Comparison of ENCODE assay signal across 1 cellular context in the genomic region with DNA sequence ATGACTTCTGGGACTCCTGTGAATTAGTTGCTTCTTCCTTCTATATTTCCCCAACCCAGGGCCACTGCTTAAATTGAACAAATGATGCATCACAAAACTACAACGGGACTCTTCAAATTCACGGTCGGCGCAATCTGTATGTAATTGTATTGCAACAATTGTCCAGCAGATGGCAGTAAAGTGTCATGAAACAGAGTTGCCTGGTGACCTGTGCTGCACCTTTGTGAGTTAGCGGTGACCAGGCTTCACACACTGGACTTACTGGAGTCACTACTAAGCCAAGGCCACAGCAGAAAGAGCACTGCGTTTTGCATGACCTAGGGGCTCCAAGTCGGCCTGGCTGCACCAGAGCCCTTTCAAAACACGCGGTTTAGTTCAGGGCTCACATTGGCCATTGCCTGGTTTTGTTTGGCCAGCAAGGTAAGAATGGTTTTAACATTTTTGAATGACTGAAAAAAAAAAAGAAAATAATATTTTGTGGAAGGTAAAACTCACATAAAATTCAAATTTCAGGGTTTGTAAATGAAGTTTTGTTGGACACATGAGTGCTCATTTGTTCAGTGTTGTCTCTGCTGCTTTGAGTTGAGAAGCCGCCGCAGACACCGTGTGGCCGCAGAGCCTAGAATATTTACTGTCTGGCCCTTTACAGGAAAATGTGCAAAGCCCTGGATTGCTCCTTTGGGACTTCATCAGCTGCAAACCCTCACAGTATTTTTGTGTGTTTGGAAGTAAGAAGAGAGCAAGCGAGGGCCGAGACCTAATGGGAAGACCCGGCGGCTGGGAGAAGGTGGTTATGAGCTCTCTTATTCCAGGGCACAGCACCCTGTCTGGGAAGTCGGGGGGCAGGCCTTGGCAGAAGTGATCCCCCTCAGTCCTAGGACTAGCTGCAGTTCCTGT.
TF ChIP-seq lines count a peak whose summit lies in the region.

No MANE protein-coding gene starts in this region.

TF ChIP-seq in HepG2, 621 proteins besides CTCF, POLR2A, EP300 and RAD21 (continued from another document):
- TF ChIP-seq, protein P1, sequence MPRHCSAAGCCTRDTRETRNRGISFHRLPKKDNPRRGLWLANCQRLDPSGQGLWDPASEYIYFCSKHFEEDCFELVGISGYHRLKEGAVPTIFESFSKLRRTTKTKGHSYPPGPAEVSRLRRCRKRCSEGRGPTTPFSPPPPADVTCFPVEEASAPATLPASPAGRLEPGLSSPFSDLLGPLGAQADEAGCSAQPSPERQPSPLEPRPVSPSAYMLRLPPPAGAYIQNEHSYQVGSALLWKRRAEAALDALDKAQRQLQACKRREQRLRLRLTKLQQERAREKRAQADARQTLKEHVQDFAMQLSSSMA (CRISPR knock-in tag; IDR thresholded peaks at IDR 0.05) = no peak
- TF ChIP-seq, protein P2, sequence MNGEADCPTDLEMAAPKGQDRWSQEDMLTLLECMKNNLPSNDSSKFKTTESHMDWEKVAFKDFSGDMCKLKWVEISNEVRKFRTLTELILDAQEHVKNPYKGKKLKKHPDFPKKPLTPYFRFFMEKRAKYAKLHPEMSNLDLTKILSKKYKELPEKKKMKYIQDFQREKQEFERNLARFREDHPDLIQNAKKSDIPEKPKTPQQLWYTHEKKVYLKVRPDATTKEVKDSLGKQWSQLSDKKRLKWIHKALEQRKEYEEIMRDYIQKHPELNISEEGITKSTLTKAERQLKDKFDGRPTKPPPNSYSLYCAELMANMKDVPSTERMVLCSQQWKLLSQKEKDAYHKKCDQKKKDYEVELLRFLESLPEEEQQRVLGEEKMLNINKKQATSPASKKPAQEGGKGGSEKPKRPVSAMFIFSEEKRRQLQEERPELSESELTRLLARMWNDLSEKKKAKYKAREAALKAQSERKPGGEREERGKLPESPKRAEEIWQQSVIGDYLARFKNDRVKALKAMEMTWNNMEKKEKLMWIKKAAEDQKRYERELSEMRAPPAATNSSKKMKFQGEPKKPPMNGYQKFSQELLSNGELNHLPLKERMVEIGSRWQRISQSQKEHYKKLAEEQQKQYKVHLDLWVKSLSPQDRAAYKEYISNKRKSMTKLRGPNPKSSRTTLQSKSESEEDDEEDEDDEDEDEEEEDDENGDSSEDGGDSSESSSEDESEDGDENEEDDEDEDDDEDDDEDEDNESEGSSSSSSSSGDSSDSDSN (CRISPR knock-in tag; IDR thresholded peaks at IDR 0.05) = no peak
- TF ChIP-seq ATF7-NPFF (CRISPR knock-in tag; IDR thresholded peaks at IDR 0.05; ENCODE audit: low read depth) (no peak), ZNF607 (CRISPR knock-in tag; IDR thresholded peaks at IDR 0.05; ENCODE audit: borderline replicate concordance) (no peak), ZNF12 (CRISPR knock-in tag; IDR thresholded peaks at IDR 0.05) (no peak), ZSCAN21 (CRISPR knock-in tag; IDR thresholded peaks at IDR 0.05; ENCODE audit: borderline replicate concordance) (no peak), ZNF605 (CRISPR knock-in tag; IDR thresholded peaks at IDR 0.05) (no peak), ZFP36L1 (CRISPR knock-in tag; IDR thresholded peaks at IDR 0.05) (no peak), ZNF7 (CRISPR knock-in tag; IDR thresholded peaks at IDR 0.05) (no peak), ELF3 (CRISPR knock-in tag; IDR thresholded peaks at IDR 0.05) (no peak), HES4 (CRISPR knock-in tag; IDR thresholded peaks at IDR 0.05; ENCODE audit: borderline replicate concordance) (no peak), TEAD3 (CRISPR knock-in tag; optimal IDR thresholded peaks at IDR 0.05; ENCODE audit: borderline replicate concordance) (no peak), ZBTB20 (CRISPR knock-in tag; IDR thresholded peaks at IDR 0.05; ENCODE audit: borderline replicate concordance, low read depth) (no peak), KLF16 (CRISPR knock-in tag; IDR thresholded peaks at IDR 0.05) (no peak), ZMYM4 (CRISPR knock-in tag; IDR thresholded peaks at IDR 0.05) (peak; percentile 35; the same call in 1 of the 2 replicates), NR2F1 (CRISPR knock-in tag; IDR thresholded peaks at IDR 0.05) (peak; percentile 78 to 84), RXRB (CRISPR knock-in tag; IDR thresholded peaks at IDR 0.05; ENCODE audit: borderline replicate concordance) (peak; percentile 49; the same call in 1 of the 2 replicates), ISX (CRISPR knock-in tag; conservative IDR thresholded peaks at IDR 0.05) (no peak), ZNF33A (CRISPR knock-in tag; IDR thresholded peaks at IDR 0.05; ENCODE audit: borderline replicate concordance) (no peak), ZNF224 (CRISPR knock-in tag; IDR thresholded peaks at IDR 0.05) (no peak), YEATS2 (CRISPR knock-in tag; IDR thresholded peaks at IDR 0.05; ENCODE audit: borderline replicate concordance) (0 out of 2 replicates have a peak, but pooled peaks have one; percentile 23), FOSL2 (CRISPR knock-in tag; IDR thresholded peaks at IDR 0.05) (0 out of 2 replicates have a peak, but pooled peaks have one; percentile 23)
- TF ChIP-seq, protein P3, sequence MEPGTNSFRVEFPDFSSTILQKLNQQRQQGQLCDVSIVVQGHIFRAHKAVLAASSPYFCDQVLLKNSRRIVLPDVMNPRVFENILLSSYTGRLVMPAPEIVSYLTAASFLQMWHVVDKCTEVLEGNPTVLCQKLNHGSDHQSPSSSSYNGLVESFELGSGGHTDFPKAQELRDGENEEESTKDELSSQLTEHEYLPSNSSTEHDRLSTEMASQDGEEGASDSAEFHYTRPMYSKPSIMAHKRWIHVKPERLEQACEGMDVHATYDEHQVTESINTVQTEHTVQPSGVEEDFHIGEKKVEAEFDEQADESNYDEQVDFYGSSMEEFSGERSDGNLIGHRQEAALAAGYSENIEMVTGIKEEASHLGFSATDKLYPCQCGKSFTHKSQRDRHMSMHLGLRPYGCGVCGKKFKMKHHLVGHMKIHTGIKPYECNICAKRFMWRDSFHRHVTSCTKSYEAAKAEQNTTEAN (CRISPR knock-in tag; conservative IDR thresholded peaks at IDR 0.05) = no peak
- TF ChIP-seq, protein P4, sequence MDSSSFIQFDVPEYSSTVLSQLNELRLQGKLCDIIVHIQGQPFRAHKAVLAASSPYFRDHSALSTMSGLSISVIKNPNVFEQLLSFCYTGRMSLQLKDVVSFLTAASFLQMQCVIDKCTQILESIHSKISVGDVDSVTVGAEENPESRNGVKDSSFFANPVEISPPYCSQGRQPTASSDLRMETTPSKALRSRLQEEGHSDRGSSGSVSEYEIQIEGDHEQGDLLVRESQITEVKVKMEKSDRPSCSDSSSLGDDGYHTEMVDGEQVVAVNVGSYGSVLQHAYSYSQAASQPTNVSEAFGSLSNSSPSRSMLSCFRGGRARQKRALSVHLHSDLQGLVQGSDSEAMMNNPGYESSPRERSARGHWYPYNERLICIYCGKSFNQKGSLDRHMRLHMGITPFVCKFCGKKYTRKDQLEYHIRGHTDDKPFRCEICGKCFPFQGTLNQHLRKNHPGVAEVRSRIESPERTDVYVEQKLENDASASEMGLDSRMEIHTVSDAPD (CRISPR knock-in tag; IDR thresholded peaks at IDR 0.05) = no peak
- TF ChIP-seq, protein P5, sequence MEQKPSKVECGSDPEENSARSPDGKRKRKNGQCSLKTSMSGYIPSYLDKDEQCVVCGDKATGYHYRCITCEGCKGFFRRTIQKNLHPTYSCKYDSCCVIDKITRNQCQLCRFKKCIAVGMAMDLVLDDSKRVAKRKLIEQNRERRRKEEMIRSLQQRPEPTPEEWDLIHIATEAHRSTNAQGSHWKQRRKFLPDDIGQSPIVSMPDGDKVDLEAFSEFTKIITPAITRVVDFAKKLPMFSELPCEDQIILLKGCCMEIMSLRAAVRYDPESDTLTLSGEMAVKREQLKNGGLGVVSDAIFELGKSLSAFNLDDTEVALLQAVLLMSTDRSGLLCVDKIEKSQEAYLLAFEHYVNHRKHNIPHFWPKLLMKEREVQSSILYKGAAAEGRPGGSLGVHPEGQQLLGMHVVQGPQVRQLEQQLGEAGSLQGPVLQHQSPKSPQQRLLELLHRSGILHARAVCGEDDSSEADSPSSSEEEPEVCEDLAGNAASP (CRISPR knock-in tag; IDR thresholded peaks at IDR 0.05; ENCODE audit: borderline replicate concordance) = no peak
- TF ChIP-seq, protein P6, sequence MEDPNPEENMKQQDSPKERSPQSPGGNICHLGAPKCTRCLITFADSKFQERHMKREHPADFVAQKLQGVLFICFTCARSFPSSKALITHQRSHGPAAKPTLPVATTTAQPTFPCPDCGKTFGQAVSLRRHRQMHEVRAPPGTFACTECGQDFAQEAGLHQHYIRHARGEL (CRISPR knock-in tag; IDR thresholded peaks at IDR 0.05) = no peak
